In genomic region chr4:88963817-88964216, GRCh38 we compare ENCODE assay signal across 12 cellular contexts.
DNase-seq lines count a peak whose midpoint lies in the region; ATAC-seq and TF ChIP-seq lines count a peak whose summit lies in the region.
"Had no signal": no experiment of that assay in that cellular context is flagged by ENCODE, and none has a peak within 500 bp of the region (broad histone marks: within the 10 kb centered on the region; RNA-seq: fewer than 3 reads in every experiment).

No MANE protein-coding gene starts in this region.

- H3K27ac ChIP-seq in CD4-positive, CD25-positive, alpha-beta regulatory T cell (ENCODE audit: insufficient read depth, low read length, poor library complexity, severe bottlenecking), result peak overlapping the region; percentile 60
- H3K27ac ChIP-seq in HEK293 (ENCODE audit: extremely low read depth, low read depth, low read length), result no peak overlapping the region
- H3K27ac ChIP-seq: C4-2B had no signal

- H3K4me1 ChIP-seq in CD4-positive, CD25-positive, alpha-beta regulatory T cell (ENCODE audit: control insufficient read depth, insufficient read depth, low read length, poor library complexity, severe bottlenecking), result peaks cover 15% of the 10 kb centered on the region
- H3K4me1 ChIP-seq in HEK293 (ENCODE audit: control insufficient read depth, insufficient read depth, low read length), result no peaks in the 10 kb centered on the region; the same call in 1 of the 2 replicates
- peaks cover 16% of the 10 kb centered on the region for H3K4me1 ChIP-seq in HAP-1

- in situ Hi-C loops in HAP-1 (cut with MboI; ENCODE audit: low sequenced_read_pairs), result no loop called here

- peak overlapping the region in 1 of 4 donors; percentile 0 for H3K4me3 Mint-ChIP-seq in CD4-positive, CD25-positive, alpha-beta regulatory T cell
- H3K4me3 Mint-ChIP-seq: activated naive CD4-positive, alpha-beta T cell treated with anti-CD3 and anti-CD28 coated beads, Interleukin-2, amount 50 U/mL, for 24 hours; naive B cell; stimulated activated naive CD8-positive, alpha-beta T cell treated with anti-CD3 and anti-CD28 coated beads, Interleukin-15, amount 100 ng/mL, for 72 hours had no signal

- peaks cover 8 to 31% (median 20%) of the 10 kb centered on the region in 4 donors for H3K4me1 Mint-ChIP-seq in CD4-positive, CD25-positive, alpha-beta regulatory T cell
- H3K4me1 Mint-ChIP-seq: naive B cell; stimulated activated naive CD8-positive, alpha-beta T cell treated with anti-CD3 and anti-CD28 coated beads, Interleukin-15, amount 100 ng/mL, for 72 hours had no signal

- CTCF ChIA-PET in HEK293 (lab: Yijun Ruan, JAX), result interaction anchor here (0.6 to 0.7 kb wide), 3 partner anchors 146 to 386 kb away, joined by 4 to 8 read pairs (median 7); no protein-coding TSS in a partner anchor

- peak overlapping the region in 1 of 3 donors; percentile 6 for H3K27ac Mint-ChIP-seq in CD4-positive, CD25-positive, alpha-beta regulatory T cell
- H3K27ac Mint-ChIP-seq: activated naive CD4-positive, alpha-beta T cell treated with anti-CD3 and anti-CD28 coated beads, Interleukin-2, amount 50 U/mL, for 24 hours; naive B cell; stimulated activated naive CD8-positive, alpha-beta T cell treated with anti-CD3 and anti-CD28 coated beads, Interleukin-15, amount 100 ng/mL, for 72 hours had no signal

- H3K9me3 Mint-ChIP-seq in CD4-positive, CD25-positive, alpha-beta regulatory T cell, result peaks cover 0 to 8% (median 0%) of the 10 kb centered on the region in 7 donors
- H3K9me3 Mint-ChIP-seq: stimulated activated naive CD8-positive, alpha-beta T cell treated with anti-CD3 and anti-CD28 coated beads, Interleukin-15, amount 100 ng/mL, for 72 hours had no signal

- no peaks in the 10 kb centered on the region for H3K36me3 ChIP-seq in CD4-positive, CD25-positive, alpha-beta regulatory T cell (ENCODE audit: control insufficient read depth, insufficient read depth, low read length)
- no peaks in the 10 kb centered on the region for H3K36me3 ChIP-seq in HEK293 (ENCODE audit: control insufficient read depth in 2 of 2, insufficient read depth in 1 of 2, low read length in 2 of 2)
- no peaks in the 10 kb centered on the region for H3K36me3 ChIP-seq in H7 (replicated peaks; ENCODE audit: control insufficient read depth, insufficient read depth, low read length)
- 0 out of 2 replicates have a peak, but pooled peaks cover 3% of the 10 kb centered on the region for H3K36me3 ChIP-seq in HAP-1 (replicated peaks)

- peaks cover 4% of the 10 kb centered on the region for H3K27me3 Mint-ChIP-seq in CD4-positive, CD25-positive, alpha-beta regulatory T cell
- H3K27me3 Mint-ChIP-seq: activated naive CD4-positive, alpha-beta T cell treated with anti-CD3 and anti-CD28 coated beads, Interleukin-2, amount 50 U/mL, for 24 hours; naive B cell had no signal

- peak in 2 of 3 donors; percentile 15 to 83 for DNase-seq in CD4-positive, CD25-positive, alpha-beta regulatory T cell
- peak; percentile 79 for DNase-seq in NCI-H748 treated with DMSO at 0.1 percent for 48 hours (lab: John Stamatoyannopoulos, UW)
- DNase-seq in fibroblast of gingiva (ENCODE audit: low read depth), result peak; percentile 55
- no peak for DNase-seq in H7
- DNase-seq in HAP-1 (ENCODE audit: low spot score in 2 of 2), result no peak
- DNase-seq: naive B cell; stimulated activated naive CD8-positive, alpha-beta T cell treated with anti-CD3 and anti-CD28 coated beads, Interleukin-15, amount 100 ng/mL, for 72 hours had no signal

- ATAC-seq in CD4-positive, CD25-positive, alpha-beta regulatory T cell (ENCODE audit: low read depth in 2 of 2), result peak in 1 of 2 donors; percentile 63
- ATAC-seq in GM21528 (IDR thresholded peaks at IDR 0.05; ENCODE audit: low FRiP score, unreplicated experiment), result no peak
- no peak for ATAC-seq in HG03108 (IDR thresholded peaks at IDR 0.05; ENCODE audit: unreplicated experiment)

- TF ChIP-seq CTCF in HEK293 (tag by site-specific recombination; IDR thresholded peaks at IDR 0.05), result no peak

- peaks cover 7% of the 10 kb centered on the region for H3K36me3 Mint-ChIP-seq in CD4-positive, CD25-positive, alpha-beta regulatory T cell
- H3K36me3 Mint-ChIP-seq: activated naive CD4-positive, alpha-beta T cell treated with anti-CD3 and anti-CD28 coated beads, Interleukin-2, amount 50 U/mL, for 24 hours; naive B cell had no signal

- peak overlapping the region; percentile 27 for H3K4me3 ChIP-seq in CD4-positive, CD25-positive, alpha-beta regulatory T cell (ENCODE audit: low read depth, low read length)
- H3K4me3 ChIP-seq in HEK293 (ENCODE audit: low read depth, low read length), result no peak overlapping the region
- H3K4me3 ChIP-seq in H7 (ENCODE audit: insufficient read depth, low read depth, low read length), result no peak overlapping the region
- no peak overlapping the region for H3K4me3 ChIP-seq in HAP-1

- H3K9me3 ChIP-seq in CD4-positive, CD25-positive, alpha-beta regulatory T cell (ENCODE audit: control insufficient read depth in 2 of 2, low read length in 2 of 2), result no peaks in the 10 kb centered on the region
- H3K9me3 ChIP-seq in HEK293 (ENCODE audit: control insufficient read depth, insufficient read depth, low read depth, low read length), result no peaks in the 10 kb centered on the region
- no peaks in the 10 kb centered on the region for H3K9me3 ChIP-seq in HAP-1

- POLR2A ChIA-PET in HEK293 (lab: Yijun Ruan, JAX), result no interaction called here

- no peaks in the 10 kb centered on the region for H3K27me3 ChIP-seq in CD4-positive, CD25-positive, alpha-beta regulatory T cell (ENCODE audit: control insufficient read depth, insufficient read depth, low read length)
- H3K27me3 ChIP-seq in H7 (ENCODE audit: control insufficient read depth, insufficient read depth, low read length) (no peaks in the 10 kb centered on the region), HAP-1 (ENCODE audit: low read depth) (no peaks in the 10 kb centered on the region)

TF ChIP-seq in HEK293, 187 proteins besides CTCF, POLR2A, EP300 and RAD21:
- TF ChIP-seq ZNF37A (tag by site-specific recombination; IDR thresholded peaks at IDR 0.05) (no peak), ZNF76 (tag by site-specific recombination; IDR thresholded peaks at IDR 0.05; ENCODE audit: borderline replicate concordance, low read depth) (no peak), SCRT2 (tag by site-specific recombination; IDR thresholded peaks at IDR 0.05) (peak; percentile 72)

Comparison
In these comparisons a context has a peak if more than half of its experiments do, and no peak if none do; other contexts are left out.
1. DNase-seq: peak in CD4-positive, CD25-positive, alpha-beta regulatory T cell (2 of 3), NCI-H748 treated with DMSO at 0.1 percent for 48 hours (single experiment) and fibroblast of gingiva (single experiment); none in H7 (single experiment) and HAP-1 (0 of 2).